9 cellular contexts compared by ENCODE assay signal in the genomic region with DNA sequence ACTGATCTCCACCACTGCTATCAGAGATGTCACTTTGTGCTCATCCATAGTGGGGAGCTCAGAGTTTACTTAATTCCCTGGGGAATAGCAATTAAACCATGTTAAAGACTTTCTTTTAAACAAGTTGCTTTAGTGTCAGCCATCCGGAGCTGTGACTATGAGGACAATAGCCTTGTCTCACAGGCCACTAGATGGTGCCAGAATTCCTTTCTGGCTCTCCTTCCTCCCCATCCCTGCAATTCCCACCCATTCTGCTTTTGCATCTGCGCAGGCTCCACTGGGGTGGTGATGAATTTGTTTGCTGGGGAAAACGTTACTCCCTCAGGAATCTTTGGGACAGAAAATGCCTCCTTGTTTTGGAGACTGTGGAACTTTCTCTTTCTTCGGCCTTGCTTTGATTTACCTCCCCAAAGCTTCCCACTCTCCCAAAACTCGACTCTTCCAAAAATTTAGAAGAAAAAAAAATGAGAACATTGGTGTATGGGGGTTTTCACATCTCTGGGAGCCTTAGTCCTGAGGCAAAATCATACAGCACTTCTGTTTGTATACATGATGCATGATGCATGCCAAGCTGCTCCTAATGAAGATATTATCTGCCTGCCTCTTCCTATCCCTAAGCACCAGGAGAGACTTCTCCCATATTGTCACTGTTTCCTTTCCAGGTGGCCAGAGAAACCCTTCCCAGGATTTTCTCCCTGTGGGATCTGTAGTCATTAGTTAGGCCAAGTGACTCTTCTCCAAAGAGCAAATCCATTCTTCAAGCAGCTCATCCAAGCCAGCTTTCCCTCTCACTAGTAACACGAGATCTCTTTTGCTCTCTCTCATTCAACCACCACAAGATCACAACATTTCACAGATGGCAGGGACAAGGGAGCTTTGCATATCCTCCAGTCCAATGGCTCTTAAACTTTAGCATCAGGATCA.
DNase-seq lines count a peak whose midpoint lies in the region; ATAC-seq and TF ChIP-seq lines count a peak whose summit lies in the region.
"Had no signal": no experiment of that assay in that cellular context is flagged by ENCODE, and none has a peak within 500 bp of the region (broad histone marks: within the 10 kb centered on the region; RNA-seq: fewer than 3 reads in every experiment).

No MANE protein-coding gene starts in this region.

- no peak overlapping the region for H3K4me2 ChIP-seq in KMS-11

- no peaks in the 10 kb centered on the region for H3K36me3 ChIP-seq in KMS-11 (ENCODE audit: insufficient read depth)
- H3K36me3 ChIP-seq: neutrophil had no signal

- no peak for ATAC-seq in HG03439 (IDR thresholded peaks at IDR 0.05; ENCODE audit: unreplicated experiment)
- no peak for ATAC-seq in GM21723 (IDR thresholded peaks at IDR 0.05; ENCODE audit: unreplicated experiment)

- H3K79me2 ChIP-seq in KMS-11 (ENCODE audit: insufficient read depth, low read depth): no peaks in the 10 kb centered on the region

- H3K4me1 ChIP-seq in KMS-11 (ENCODE audit: low read depth, poor library complexity, severe bottlenecking): no peaks in the 10 kb centered on the region

- H3K4me3 ChIP-seq in KMS-11 (IDR thresholded peaks at IDR 0.05; ENCODE audit: insufficient read depth, low read depth, low read length): no peak overlapping the region

- DNase-seq in EH (ENCODE audit: low read depth) (peak; percentile 5), RPMI7951 (ENCODE audit: low read depth) (peak; percentile 58), glomerular endothelial cell (ENCODE audit: extremely low read depth, low read depth, low spot score) (peak; percentile 14), putamen (ENCODE audit: low spot score) (peak; percentile 87)
- DNase-seq in activated CD4-positive, alpha-beta T cell treated with anti-CD3 and anti-CD28 coated beads for 1 hour: no peak

- peak; percentile 65 for TF ChIP-seq CTCF in KMS-11 (conservative IDR thresholded peaks at IDR 0.05; ENCODE audit: low read depth, low read length)

- no peaks in the 10 kb centered on the region for H4K20me1 ChIP-seq in KMS-11 (ENCODE audit: insufficient read depth)

- no peak overlapping the region for H2AFZ ChIP-seq in KMS-11 (ENCODE audit: low read depth)

- H3K27me3 ChIP-seq in KMS-11 (ENCODE audit: insufficient read depth, low read depth): no peaks in the 10 kb centered on the region
- H3K27me3 ChIP-seq: neutrophil had no signal

- no peak overlapping the region for H3K27ac ChIP-seq in KMS-11
- H3K27ac ChIP-seq: neutrophil had no signal

- no peak overlapping the region for H3K9ac ChIP-seq in KMS-11
